1 cellular context compared by ENCODE assay signal in the genomic region with DNA sequence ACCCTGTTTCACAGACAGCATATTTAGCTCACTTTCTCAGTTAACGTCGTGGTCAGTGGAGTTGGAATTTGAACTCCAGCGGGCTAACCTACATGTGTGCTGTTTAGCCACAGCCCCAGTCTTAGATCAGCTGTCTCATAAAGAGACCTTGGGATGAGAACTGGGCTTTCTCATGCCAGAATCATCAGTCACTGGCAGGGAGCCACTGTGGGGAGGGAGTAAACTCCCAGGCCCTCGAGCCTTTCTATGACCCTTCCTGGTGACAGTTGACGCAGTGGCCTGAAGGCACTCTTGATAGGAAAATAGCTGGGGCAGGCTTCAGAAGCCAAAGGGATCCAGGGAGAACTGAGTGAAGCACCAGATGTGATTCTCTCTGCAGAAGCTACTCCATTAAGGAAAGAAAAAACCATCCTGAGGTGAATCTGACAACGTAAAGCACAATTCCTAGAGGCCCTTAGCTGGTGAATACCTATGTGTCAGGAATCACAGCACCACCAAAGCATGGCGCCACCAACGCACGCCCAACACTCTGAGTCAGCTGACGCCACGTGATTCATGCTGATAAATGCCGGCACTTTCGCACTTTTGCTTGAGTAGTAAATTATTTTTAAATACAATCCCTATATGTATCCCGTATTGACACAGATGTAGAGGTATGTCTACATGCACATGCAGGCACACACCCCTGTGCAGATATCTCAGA.
TF ChIP-seq lines count a peak whose summit lies in the region.

No MANE protein-coding gene starts in this region.

TF ChIP-seq in HepG2, 621 proteins besides CTCF, POLR2A, EP300 and RAD21 (continued from another document):
- TF ChIP-seq, protein P1, sequence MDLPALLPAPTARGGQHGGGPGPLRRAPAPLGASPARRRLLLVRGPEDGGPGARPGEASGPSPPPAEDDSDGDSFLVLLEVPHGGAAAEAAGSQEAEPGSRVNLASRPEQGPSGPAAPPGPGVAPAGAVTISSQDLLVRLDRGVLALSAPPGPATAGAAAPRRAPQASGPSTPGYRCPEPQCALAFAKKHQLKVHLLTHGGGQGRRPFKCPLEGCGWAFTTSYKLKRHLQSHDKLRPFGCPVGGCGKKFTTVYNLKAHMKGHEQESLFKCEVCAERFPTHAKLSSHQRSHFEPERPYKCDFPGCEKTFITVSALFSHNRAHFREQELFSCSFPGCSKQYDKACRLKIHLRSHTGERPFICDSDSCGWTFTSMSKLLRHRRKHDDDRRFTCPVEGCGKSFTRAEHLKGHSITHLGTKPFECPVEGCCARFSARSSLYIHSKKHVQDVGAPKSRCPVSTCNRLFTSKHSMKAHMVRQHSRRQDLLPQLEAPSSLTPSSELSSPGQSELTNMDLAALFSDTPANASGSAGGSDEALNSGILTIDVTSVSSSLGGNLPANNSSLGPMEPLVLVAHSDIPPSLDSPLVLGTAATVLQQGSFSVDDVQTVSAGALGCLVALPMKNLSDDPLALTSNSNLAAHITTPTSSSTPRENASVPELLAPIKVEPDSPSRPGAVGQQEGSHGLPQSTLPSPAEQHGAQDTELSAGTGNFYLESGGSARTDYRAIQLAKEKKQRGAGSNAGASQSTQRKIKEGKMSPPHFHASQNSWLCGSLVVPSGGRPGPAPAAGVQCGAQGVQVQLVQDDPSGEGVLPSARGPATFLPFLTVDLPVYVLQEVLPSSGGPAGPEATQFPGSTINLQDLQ (CRISPR knock-in tag; IDR thresholded peaks at IDR 0.05) = no peak
- TF ChIP-seq, protein P2, sequence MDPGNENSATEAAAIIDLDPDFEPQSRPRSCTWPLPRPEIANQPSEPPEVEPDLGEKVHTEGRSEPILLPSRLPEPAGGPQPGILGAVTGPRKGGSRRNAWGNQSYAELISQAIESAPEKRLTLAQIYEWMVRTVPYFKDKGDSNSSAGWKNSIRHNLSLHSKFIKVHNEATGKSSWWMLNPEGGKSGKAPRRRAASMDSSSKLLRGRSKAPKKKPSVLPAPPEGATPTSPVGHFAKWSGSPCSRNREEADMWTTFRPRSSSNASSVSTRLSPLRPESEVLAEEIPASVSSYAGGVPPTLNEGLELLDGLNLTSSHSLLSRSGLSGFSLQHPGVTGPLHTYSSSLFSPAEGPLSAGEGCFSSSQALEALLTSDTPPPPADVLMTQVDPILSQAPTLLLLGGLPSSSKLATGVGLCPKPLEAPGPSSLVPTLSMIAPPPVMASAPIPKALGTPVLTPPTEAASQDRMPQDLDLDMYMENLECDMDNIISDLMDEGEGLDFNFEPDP (CRISPR knock-in tag; conservative IDR thresholded peaks at IDR 0.05) = no peak
- no peak for TF ChIP-seq ZNF496 (CRISPR knock-in tag; IDR thresholded peaks at IDR 0.05; ENCODE audit: insufficient replicate concordance)
- TF ChIP-seq MIER2 (CRISPR knock-in tag; IDR thresholded peaks at IDR 0.05) = no peak
- TF ChIP-seq TBL1XR1 (IDR thresholded peaks at IDR 0.05; ENCODE audit: borderline replicate concordance, low read length, partially characterized antibody) = no peak
